16 cellular contexts compared by ENCODE assay signal in the genomic region with DNA sequence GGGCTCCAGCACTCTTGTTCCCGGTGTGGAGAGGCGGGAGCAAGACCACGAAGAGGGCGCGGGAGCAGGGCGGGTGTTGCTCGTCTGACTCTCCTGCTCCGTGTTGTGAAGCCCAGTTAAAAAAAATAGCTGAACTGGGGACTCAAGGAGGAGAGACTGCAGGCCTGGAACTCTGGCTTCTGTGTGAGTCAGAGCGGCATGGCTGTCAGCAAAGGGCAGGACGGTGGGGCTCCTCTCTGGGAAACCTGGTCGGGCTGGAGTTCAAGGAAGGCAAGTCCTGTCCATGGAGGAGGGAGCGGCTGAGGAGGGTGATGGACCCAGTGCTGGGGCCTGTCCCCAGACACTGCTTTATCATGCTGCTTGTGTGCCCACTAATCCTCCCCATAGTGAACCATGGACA.
DNase-seq lines count a peak whose midpoint lies in the region; ATAC-seq and TF ChIP-seq lines count a peak whose summit lies in the region.
"Had no signal": no experiment of that assay in that cellular context is flagged by ENCODE, and none has a peak within 500 bp of the region (broad histone marks: within the 10 kb centered on the region; RNA-seq: fewer than 3 reads in every experiment).

No MANE protein-coding gene starts in this region.

- H3K36me3 ChIP-seq in GM23338 (ENCODE audit: insufficient read depth), result no peaks in the 10 kb centered on the region
- H3K36me3 ChIP-seq in PC-3 (ENCODE audit: low read depth, low read length), result no peaks in the 10 kb centered on the region

- no peaks in the 10 kb centered on the region for H3K9me3 Mint-ChIP-seq in GM23338
- H3K9me3 Mint-ChIP-seq: activated naive CD4-positive, alpha-beta T cell treated with anti-CD3 and anti-CD28 coated beads for 36 hours; central memory CD8-positive, alpha-beta T cell had no signal

- H3K4me1 Mint-ChIP-seq in GM23338, result peaks cover 60% of the 10 kb centered on the region
- H3K4me1 Mint-ChIP-seq: activated CD8-positive, alpha-beta memory T cell treated with anti-CD3 and anti-CD28 coated beads, Interleukin-2, amount 10 ng/mL, durations not matched to agents 7 days and 5 days had no signal

- H3K27me3 ChIP-seq in GM23338 (ENCODE audit: insufficient read depth) (peaks cover 9% of the 10 kb centered on the region; the same call in 1 of the 2 replicates), PC-3 (ENCODE audit: low read length) (peaks cover 62% of the 10 kb centered on the region)

- H3K9ac ChIP-seq in PC-3 (ENCODE audit: low read length), result no peak overlapping the region

- DNase-seq in GM23338 (ENCODE audit: low spot score), result peak; percentile 31
- DNase-seq in astrocyte of the hippocampus (ENCODE audit: low read depth, low spot score), result peak; percentile 58
- peak; percentile 96 for DNase-seq in islet precursor cell
- peak; percentile 49 for DNase-seq in retina
- no peak for DNase-seq in NCI-H1417 treated with DMSO at 0.1 percent for 48 hours (lab: John Stamatoyannopoulos, UW)
- no peak for DNase-seq in iPS-NIHi11 (ENCODE audit: low spot score)
- no peak for DNase-seq in PC-3
- DNase-seq: activated CD8-positive, alpha-beta memory T cell treated with anti-CD3 and anti-CD28 coated beads, Interleukin-2, amount 10 ng/mL, durations not matched to agents 7 days and 5 days; activated naive CD4-positive, alpha-beta T cell treated with anti-CD3 and anti-CD28 coated beads for 36 hours; DMS 273 treated with DMSO at 0.1 percent for 48 hours; naive thymus-derived CD8-positive, alpha-beta T cell; NCI-H1105; NCI-H345; OCI-M1 had no signal

- H3K27ac Mint-ChIP-seq in GM23338, result no peak overlapping the region
- H3K27ac Mint-ChIP-seq: activated CD8-positive, alpha-beta memory T cell treated with anti-CD3 and anti-CD28 coated beads, Interleukin-2, amount 10 ng/mL, durations not matched to agents 7 days and 5 days; activated naive CD4-positive, alpha-beta T cell treated with anti-CD3 and anti-CD28 coated beads for 36 hours; naive thymus-derived CD8-positive, alpha-beta T cell had no signal

- no peaks in the 10 kb centered on the region for H3K79me2 ChIP-seq in GM23338 (replicated peaks; ENCODE audit: insufficient read depth)
- no peaks in the 10 kb centered on the region for H3K79me2 ChIP-seq in PC-3 (ENCODE audit: low read length)

- ATAC-seq in GM23338 (peak; percentile 7; the same call in 2 of the 3 replicates), GM18873 (IDR thresholded peaks at IDR 0.05; ENCODE audit: low FRiP score, unreplicated experiment) (no peak), PC-3 (no peak)
- ATAC-seq: activated CD8-positive, alpha-beta memory T cell treated with anti-CD3 and anti-CD28 coated beads, Interleukin-2, amount 10 ng/mL, durations not matched to agents 7 days and 5 days; naive thymus-derived CD8-positive, alpha-beta T cell had no signal

- no peak overlapping the region for H3K4me3 Mint-ChIP-seq in GM23338
- H3K4me3 Mint-ChIP-seq: activated CD8-positive, alpha-beta memory T cell treated with anti-CD3 and anti-CD28 coated beads, Interleukin-2, amount 10 ng/mL, durations not matched to agents 7 days and 5 days; activated naive CD4-positive, alpha-beta T cell treated with anti-CD3 and anti-CD28 coated beads for 36 hours; central memory CD8-positive, alpha-beta T cell; naive thymus-derived CD8-positive, alpha-beta T cell had no signal

- no peaks in the 10 kb centered on the region for H3K9me3 ChIP-seq in PC-3 (ENCODE audit: low read length)

- intact Hi-C loops in PC-3 (cut with micrococcal nuclease), result no loop called here

- peaks cover 34% of the 10 kb centered on the region for H3K4me1 ChIP-seq in GM23338 (ENCODE audit: insufficient read depth)
- no peaks in the 10 kb centered on the region for H3K4me1 ChIP-seq in PC-3 (ENCODE audit: insufficient read depth, low read length)

- H3K4me3 ChIP-seq in GM23338, result no peak overlapping the region
- no peak overlapping the region for H3K4me3 ChIP-seq in PC-3 (ENCODE audit: low read length)

- CTCF ChIA-PET in PC-3 (lab: Charles Lee), result interaction anchor here (0.7 kb wide), 1 partner anchor 117 kb away, joined by 3 read pairs; no protein-coding TSS in a partner anchor

- H3K36me3 Mint-ChIP-seq in GM23338 (ENCODE audit: low read depth), result no peaks in the 10 kb centered on the region
- H3K36me3 Mint-ChIP-seq: activated CD8-positive, alpha-beta memory T cell treated with anti-CD3 and anti-CD28 coated beads, Interleukin-2, amount 10 ng/mL, durations not matched to agents 7 days and 5 days; naive thymus-derived CD8-positive, alpha-beta T cell had no signal

- peak overlapping the region; percentile 98; the same call in 1 of the 2 replicates for H2AFZ ChIP-seq in GM23338
- no peak overlapping the region for H2AFZ ChIP-seq in PC-3 (ENCODE audit: low read length)

- H3K4me2 ChIP-seq in GM23338 (0 out of 2 replicates have a peak overlapping the region, but pooled peaks have one; percentile 26), PC-3 (ENCODE audit: low read length) (no peak overlapping the region)

- no peaks in the 10 kb centered on the region for H3F3A ChIP-seq in GM23338 (replicated peaks; ENCODE audit: low read depth)
- H3F3A ChIP-seq in PC-3 (ENCODE audit: low read length, unreplicated experiment), result no peaks in the 10 kb centered on the region

- H4K20me1 ChIP-seq in GM23338 (replicated peaks; ENCODE audit: insufficient read depth), result no peaks in the 10 kb centered on the region
- no peaks in the 10 kb centered on the region for H4K20me1 ChIP-seq in PC-3 (ENCODE audit: low read length)

- peaks cover 28% of the 10 kb centered on the region for H3K27me3 Mint-ChIP-seq in GM23338 (ENCODE audit: insufficient read depth, low read depth, poor library complexity)

- no TSS peak for BruUV-seq in PC-3 (replicated peaks; lab: Mats Ljungman, UMichigan)

- no peaks in the 10 kb centered on the region for H3K9me2 ChIP-seq in GM23338 (ENCODE audit: insufficient read depth)
- H3K9me2 ChIP-seq in PC-3 (replicated peaks; ENCODE audit: low read length), result no peaks in the 10 kb centered on the region

- POLR2A ChIA-PET in PC-3 (lab: Charles Lee; ENCODE audit: unreplicated experiment), result no interaction called here

- H3K27ac ChIP-seq in GM23338 (ENCODE audit: low read depth) (no peak overlapping the region), PC-3 (ENCODE audit: low read length) (no peak overlapping the region)

- no peak for TF ChIP-seq CTCF in GM23338 (conservative IDR thresholded peaks at IDR 0.05; ENCODE audit: low read depth in 2 of 2)
- no peak for TF ChIP-seq CTCF in PC-3 (conservative IDR thresholded peaks at IDR 0.05; ENCODE audit: low read depth, low read length)

TF ChIP-seq in GM23338, 12 proteins besides CTCF, POLR2A, EP300 and RAD21 (continues in another document):
- TF ChIP-seq EZH2phosphoT487 (IDR thresholded peaks at IDR 0.05; ENCODE audit: unreplicated experiment) (no peak), POLR2AphosphoS5 (IDR thresholded peaks at IDR 0.05; ENCODE audit: low read depth) (no peak), STAT1 (IDR thresholded peaks at IDR 0.05; ENCODE audit: unreplicated experiment) (no peak)

Comparison
In these comparisons a context has a peak if more than half of its experiments do, and no peak if none do; other contexts are left out.
1. DNase-seq: peak in GM23338 (single experiment), astrocyte of the hippocampus (single experiment), islet precursor cell (single experiment) and retina (single experiment); none in NCI-H1417 treated with DMSO at 0.1 percent for 48 hours (single experiment), iPS-NIHi11 (single experiment) and PC-3 (single experiment).